2 cellular contexts compared by ENCODE assay signal in genomic region chr1:244451539-244451950, GRCh38.
A peak's percentile ranks its signal among the peaks of the same experiment; 100 is the strongest.
TF ChIP-seq lines count a peak whose summit lies in the region.

Gene ADSS2 (minus strand): TSS chr1:244451909. CDS start chr1:244451817, 92 bp downstream.

TF ChIP-seq in HEK293, 187 proteins besides CTCF, POLR2A, EP300 and RAD21 (continued from another document and continues in another):
- no peak for TF ChIP-seq ELK4 (IDR thresholded peaks at IDR 0.05; ENCODE audit: borderline replicate concordance, low read depth, low read length)
- no peak for TF ChIP-seq ZNF529 (tag by site-specific recombination; IDR thresholded peaks at IDR 0.05; ENCODE audit: insufficient replicate concordance)
- TF ChIP-seq ZNF248 (tag by site-specific recombination; IDR thresholded peaks at IDR 0.05), result no peak
- no peak for TF ChIP-seq ZNF354C (tag by site-specific recombination; IDR thresholded peaks at IDR 0.05; ENCODE audit: borderline replicate concordance, low read depth)
- no peak for TF ChIP-seq SP2 (tag by site-specific recombination; IDR thresholded peaks at IDR 0.05)
- no peak for TF ChIP-seq OSR2 (tag by site-specific recombination; IDR thresholded peaks at IDR 0.05)
- TF ChIP-seq YY2 (tag by site-specific recombination; IDR thresholded peaks at IDR 0.05), result no peak; the same call in none of the 2 replicates
- TF ChIP-seq ZNF23 (tag by site-specific recombination; IDR thresholded peaks at IDR 0.05; ENCODE audit: borderline replicate concordance), result no peak
- no peak for TF ChIP-seq ZBTB44 (tag by site-specific recombination; IDR thresholded peaks at IDR 0.05)
- no peak for TF ChIP-seq ZNF514 (tag by site-specific recombination; IDR thresholded peaks at IDR 0.05)
- no peak for TF ChIP-seq ZNF707 (tag by site-specific recombination; IDR thresholded peaks at IDR 0.05)
- TF ChIP-seq HIC1 (tag by site-specific recombination; IDR thresholded peaks at IDR 0.05), result no peak; the same call in 1 of the 2 replicates
- no peak for TF ChIP-seq ZNF362 (tag by site-specific recombination; IDR thresholded peaks at IDR 0.05)
- peak; percentile 25; the same call in 1 of the 2 replicates for TF ChIP-seq ZNF792 (tag by site-specific recombination; IDR thresholded peaks at IDR 0.05)
- peak; percentile 66; the same call in 1 of the 2 replicates for TF ChIP-seq ZNF10 (tag by site-specific recombination; IDR thresholded peaks at IDR 0.05)
- TF ChIP-seq PRDM10 (tag by site-specific recombination; IDR thresholded peaks at IDR 0.05), result no peak

TF ChIP-seq in HepG2, 621 proteins besides CTCF, POLR2A, EP300 and RAD21 (continued from another document and continues in another):
- TF ChIP-seq ATF6 (CRISPR knock-in tag; conservative IDR thresholded peaks at IDR 0.05), result peak; percentile 62; the same call in 1 of the 2 replicates
- TF ChIP-seq SMYD3 (CRISPR knock-in tag; IDR thresholded peaks at IDR 0.05), result no peak
- no peak for TF ChIP-seq HNRNPK (IDR thresholded peaks at IDR 0.05; ENCODE audit: low read depth, low read length, poor library complexity, severe bottlenecking)
- TF ChIP-seq ZNF331 (CRISPR knock-in tag; IDR thresholded peaks at IDR 0.05), result no peak; the same call in 1 of the 2 replicates
- no peak for TF ChIP-seq KDM6A (CRISPR knock-in tag; IDR thresholded peaks at IDR 0.05; ENCODE audit: low read depth)
- TF ChIP-seq ZNF510 (CRISPR knock-in tag; IDR thresholded peaks at IDR 0.05; ENCODE audit: low read depth), result no peak
- TF ChIP-seq FOXO4 (CRISPR knock-in tag; conservative IDR thresholded peaks at IDR 0.05), result no peak
- TF ChIP-seq ZBTB44 (CRISPR knock-in tag; IDR thresholded peaks at IDR 0.05), result peak; percentile 18; the same call in 1 of the 2 replicates
- TF ChIP-seq ZNF672 (CRISPR knock-in tag; IDR thresholded peaks at IDR 0.05), result peak; percentile 69; the same call in 1 of the 2 replicates
- TF ChIP-seq SAFB2 (CRISPR knock-in tag; IDR thresholded peaks at IDR 0.05; ENCODE audit: borderline replicate concordance, low read depth), result no peak
- TF ChIP-seq NPAS2 (CRISPR knock-in tag; IDR thresholded peaks at IDR 0.05; ENCODE audit: borderline replicate concordance), result no peak
- no peak for TF ChIP-seq TGIF2 (CRISPR knock-in tag; IDR thresholded peaks at IDR 0.05)
- TF ChIP-seq ZMYM4 (CRISPR knock-in tag; IDR thresholded peaks at IDR 0.05), result 0 out of 2 replicates have a peak, but pooled peaks have one; percentile 41
- TF ChIP-seq ZNF576 (CRISPR knock-in tag; IDR thresholded peaks at IDR 0.05), result no peak
- TF ChIP-seq DR1 (CRISPR knock-in tag; IDR thresholded peaks at IDR 0.05), result no peak
- TF ChIP-seq NFE2L1 (CRISPR knock-in tag; IDR thresholded peaks at IDR 0.05; ENCODE audit: borderline replicate concordance), result 0 out of 2 replicates have a peak, but pooled peaks have one; percentile 3
- no peak for TF ChIP-seq WIZ (CRISPR knock-in tag; IDR thresholded peaks at IDR 0.05)
- TF ChIP-seq SMAD3 (CRISPR knock-in tag; IDR thresholded peaks at IDR 0.05), result peak; percentile 47
- TF ChIP-seq ZGPAT (CRISPR knock-in tag; IDR thresholded peaks at IDR 0.05), result no peak; the same call in 1 of the 2 replicates
- no peak for TF ChIP-seq NONO (IDR thresholded peaks at IDR 0.05)
- peak; percentile 67 for TF ChIP-seq NONO (CRISPR knock-in tag; conservative IDR thresholded peaks at IDR 0.05)
- no peak for TF ChIP-seq ZNF543 (CRISPR knock-in tag; IDR thresholded peaks at IDR 0.05)
- 0 out of 2 replicates have a peak, but pooled peaks have one; percentile 21 for TF ChIP-seq ZNF280B (CRISPR knock-in tag; IDR thresholded peaks at IDR 0.05; ENCODE audit: borderline replicate concordance)
- no peak for TF ChIP-seq NFYC (CRISPR knock-in tag; IDR thresholded peaks at IDR 0.05)
- TF ChIP-seq ZNF616 (CRISPR knock-in tag; IDR thresholded peaks at IDR 0.05; ENCODE audit: low read depth), result 0 out of 2 replicates have a peak, but pooled peaks have one; percentile 34
- no peak for TF ChIP-seq ZNF282 (IDR thresholded peaks at IDR 0.05; ENCODE audit: partially characterized antibody)
- no peak for TF ChIP-seq ZNF784 (CRISPR knock-in tag; IDR thresholded peaks at IDR 0.05; ENCODE audit: borderline replicate concordance)
- TF ChIP-seq AHR (CRISPR knock-in tag; IDR thresholded peaks at IDR 0.05), result 0 out of 2 replicates have a peak, but pooled peaks have one; percentile 43
- TF ChIP-seq REPIN1 (CRISPR knock-in tag; IDR thresholded peaks at IDR 0.05; ENCODE audit: borderline replicate concordance, low read depth), result no peak; the same call in 1 of the 2 replicates
- TF ChIP-seq ZNF329 (CRISPR knock-in tag; IDR thresholded peaks at IDR 0.05; ENCODE audit: low read depth), result peak; percentile 69; the same call in 1 of the 2 replicates
- TF ChIP-seq ZNF713 (CRISPR knock-in tag; IDR thresholded peaks at IDR 0.05), result no peak
- TF ChIP-seq CENPT (CRISPR knock-in tag; IDR thresholded peaks at IDR 0.05; ENCODE audit: low read depth), result no peak
- no peak for TF ChIP-seq SKI (IDR thresholded peaks at IDR 0.05; ENCODE audit: partially characterized antibody)
- TF ChIP-seq SMC3 (IDR thresholded peaks at IDR 0.05; ENCODE audit: low read length), result no peak
- no peak for TF ChIP-seq TEAD3 (CRISPR knock-in tag; optimal IDR thresholded peaks at IDR 0.05; ENCODE audit: borderline replicate concordance)
- TF ChIP-seq TIGD3 (CRISPR knock-in tag; IDR thresholded peaks at IDR 0.05; ENCODE audit: borderline replicate concordance), result peak; percentile 58; the same call in 1 of the 2 replicates
- no peak for TF ChIP-seq TMF1 (CRISPR knock-in tag; IDR thresholded peaks at IDR 0.05; ENCODE audit: low read depth)
- no peak; the same call in 1 of the 2 replicates for TF ChIP-seq MXD3 (CRISPR knock-in tag; IDR thresholded peaks at IDR 0.05)
- peak; percentile 11; the same call in 1 of the 2 replicates for TF ChIP-seq CERS6 (CRISPR knock-in tag; IDR thresholded peaks at IDR 0.05)
- TF ChIP-seq EZH2 (conservative IDR thresholded peaks at IDR 0.05; ENCODE audit: low read depth, low read length), result no peak
- no peak for TF ChIP-seq ELK4 (CRISPR knock-in tag; IDR thresholded peaks at IDR 0.05; ENCODE audit: borderline replicate concordance)
- TF ChIP-seq ZNF703 (CRISPR knock-in tag; IDR thresholded peaks at IDR 0.05; ENCODE audit: borderline replicate concordance), result peak; percentile 80; the same call in 1 of the 2 replicates
- TF ChIP-seq SMARCE1 (IDR thresholded peaks at IDR 0.05; ENCODE audit: borderline replicate concordance), result no peak
- TF ChIP-seq MAF1 (CRISPR knock-in tag; IDR thresholded peaks at IDR 0.05; ENCODE audit: borderline replicate concordance), result no peak
- no peak for TF ChIP-seq RFX5 (IDR thresholded peaks at IDR 0.05; ENCODE audit: low read depth, low read length)
- TF ChIP-seq ZNF7 (CRISPR knock-in tag; IDR thresholded peaks at IDR 0.05), result no peak
- TF ChIP-seq ZNF792 (CRISPR knock-in tag; IDR thresholded peaks at IDR 0.05), result no peak
